9 cellular contexts compared by ENCODE assay signal in genomic region chr20:44618318-44618731, GRCh38. TPM values are rescaled to one million over a fixed set of nuclear protein-coding genes. Genes with fewer than 3 reads are reported as not detected.
DNase-seq lines count a peak whose midpoint lies in the region; ATAC-seq and TF ChIP-seq lines count a peak whose summit lies in the region.
"Had no signal": no experiment of that assay in that cellular context is flagged by ENCODE, and none has a peak within 500 bp of the region (broad histone marks: within the 10 kb centered on the region; RNA-seq: fewer than 3 reads in every experiment).

No MANE protein-coding gene starts in this region.

- H3K27ac Mint-ChIP-seq in CD4-positive, CD25-positive, alpha-beta regulatory T cell: peak overlapping the region; percentile 92 to 95 (median 95)
- peak overlapping the region; percentile 73 for H3K27ac Mint-ChIP-seq in activated naive CD8-positive, alpha-beta T cell treated with anti-CD3 and anti-CD28 coated beads, Interleukin-2, amount 10 ng/mL, durations not matched to agents 7 days and 5 days
- no peak overlapping the region for H3K27ac Mint-ChIP-seq in WTC11

- H2AFZ ChIP-seq in osteoblast (ENCODE audit: low read length): no peak overlapping the region

- H3K9me3 ChIP-seq in CD4-positive, CD25-positive, alpha-beta regulatory T cell (ENCODE audit: control insufficient read depth in 2 of 2, low read length in 2 of 2): no peaks in the 10 kb centered on the region
- H3K9me3 ChIP-seq in RWPE2 (ENCODE audit: severe bottlenecking) (no peaks in the 10 kb centered on the region), osteoblast (ENCODE audit: low read depth, low read length) (peaks cover 5% of the 10 kb centered on the region)

- peaks cover 4% of the 10 kb centered on the region for H3K79me2 ChIP-seq in osteoblast (ENCODE audit: insufficient read depth, low read length)

- no peaks in the 10 kb centered on the region for H3K27me3 Mint-ChIP-seq in CD4-positive, CD25-positive, alpha-beta regulatory T cell
- H3K27me3 Mint-ChIP-seq in activated naive CD8-positive, alpha-beta T cell treated with anti-CD3 and anti-CD28 coated beads, Interleukin-2, amount 10 ng/mL, durations not matched to agents 7 days and 5 days: no peaks in the 10 kb centered on the region
- peaks cover 95% of the 10 kb centered on the region for H3K27me3 Mint-ChIP-seq in WTC11 (ENCODE audit: low read depth)

- ATAC-seq in CD4-positive, CD25-positive, alpha-beta regulatory T cell (ENCODE audit: low read depth in 2 of 2): peak; percentile 54 to 77
- ATAC-seq in RWPE2 (ENCODE audit: low read depth): no peak
- peak; percentile 48 for ATAC-seq in activated naive CD8-positive, alpha-beta T cell treated with anti-CD3 and anti-CD28 coated beads, Interleukin-2, amount 10 ng/mL, durations not matched to agents 7 days and 5 days (ENCODE audit: low read depth)
- ATAC-seq in WTC11: no peak
- ATAC-seq in GM19351 (IDR thresholded peaks at IDR 0.05; ENCODE audit: unreplicated experiment): no peak

- peaks cover 36% of the 10 kb centered on the region for H3K36me3 ChIP-seq in CD4-positive, CD25-positive, alpha-beta regulatory T cell (ENCODE audit: control insufficient read depth, insufficient read depth, low read length)
- H3K36me3 ChIP-seq in RWPE2 (ENCODE audit: low read depth) (peaks cover 45% of the 10 kb centered on the region), osteoblast (ENCODE audit: insufficient read depth, low read length) (peaks cover 62% of the 10 kb centered on the region), H7 (replicated peaks; ENCODE audit: control insufficient read depth, insufficient read depth, low read length) (peaks cover 3% of the 10 kb centered on the region)

- H3K4me2 ChIP-seq in osteoblast (ENCODE audit: insufficient read depth, low read length): no peak overlapping the region

- peaks cover 42% of the 10 kb centered on the region for H3K36me3 Mint-ChIP-seq in CD4-positive, CD25-positive, alpha-beta regulatory T cell
- peaks cover 57% of the 10 kb centered on the region for H3K36me3 Mint-ChIP-seq in activated naive CD8-positive, alpha-beta T cell treated with anti-CD3 and anti-CD28 coated beads, Interleukin-2, amount 10 ng/mL, durations not matched to agents 7 days and 5 days
- H3K36me3 Mint-ChIP-seq in WTC11: peaks cover 65% of the 10 kb centered on the region

- no peaks in the 10 kb centered on the region for H3K27me3 ChIP-seq in CD4-positive, CD25-positive, alpha-beta regulatory T cell (ENCODE audit: control insufficient read depth, insufficient read depth, low read length)
- H3K27me3 ChIP-seq in RWPE2 (ENCODE audit: insufficient read depth, poor library complexity, severe bottlenecking) (no peaks in the 10 kb centered on the region), osteoblast (ENCODE audit: insufficient read depth, low read length) (no peaks in the 10 kb centered on the region), H7 (ENCODE audit: control insufficient read depth, insufficient read depth, low read length) (peaks cover 27% of the 10 kb centered on the region)

- TF ChIP-seq CTCF in RWPE2 (IDR thresholded peaks at IDR 0.05; ENCODE audit: poor library complexity, severe bottlenecking) (no peak), osteoblast (IDR thresholded peaks at IDR 0.05; ENCODE audit: extremely low read depth, low read depth, low read length) (no peak), WTC11 (IDR thresholded peaks at IDR 0.05) (no peak)

- DNase-seq in CD4-positive, CD25-positive, alpha-beta regulatory T cell: peak; percentile 4 to 42 (median 20)
- DNase-seq in RWPE2 (ENCODE audit: low spot score) (peak; percentile 76), osteoblast (ENCODE audit: insufficient read length, low spot score, missing footprints) (peak; percentile 26), WTC11 (ENCODE audit: low spot score) (no peak), H7 (no peak), NCI-H345 treated with DMSO at 0.1 percent for 48 hours (lab: John Stamatoyannopoulos, UW; ENCODE audit: unreplicated experiment) (no peak)
- DNase-seq in activated naive CD8-positive, alpha-beta T cell treated with anti-CD3 and anti-CD28 coated beads, Interleukin-2, amount 10 ng/mL, durations not matched to agents 7 days and 5 days: no peak

- H3K4me3 Mint-ChIP-seq in CD4-positive, CD25-positive, alpha-beta regulatory T cell: peak overlapping the region in 3 of 4 donors; percentile 44 to 71 (median 53)
- H3K4me3 Mint-ChIP-seq in activated naive CD8-positive, alpha-beta T cell treated with anti-CD3 and anti-CD28 coated beads, Interleukin-2, amount 10 ng/mL, durations not matched to agents 7 days and 5 days: no peak overlapping the region
- H3K4me3 Mint-ChIP-seq in WTC11: no peak overlapping the region

- peaks cover 6% of the 10 kb centered on the region for H4K20me1 ChIP-seq in osteoblast (ENCODE audit: insufficient read depth, low read length)

- H3K27ac ChIP-seq in CD4-positive, CD25-positive, alpha-beta regulatory T cell (ENCODE audit: insufficient read depth, low read length, poor library complexity, severe bottlenecking): peak overlapping the region; percentile 41
- no peak overlapping the region for H3K27ac ChIP-seq in RWPE2 (ENCODE audit: poor library complexity, severe bottlenecking)
- H3K27ac ChIP-seq in osteoblast (ENCODE audit: low read depth, low read length): no peak overlapping the region
- H3K27ac ChIP-seq: HL-60 had no signal

- CTCF ChIA-PET in WTC11 (lab: Charles Lee): interaction anchor here (0.9 to 2.7 kb wide), 4 partner anchors 15 to 65 kb away, joined by 3 to 13 read pairs (median 4); no protein-coding TSS in a partner anchor

- H3K4me1 ChIP-seq in CD4-positive, CD25-positive, alpha-beta regulatory T cell (ENCODE audit: control insufficient read depth, insufficient read depth, low read length, poor library complexity, severe bottlenecking): peaks cover 32% of the 10 kb centered on the region
- H3K4me1 ChIP-seq in RWPE2 (ENCODE audit: insufficient read depth, poor library complexity, severe bottlenecking) (no peaks in the 10 kb centered on the region), osteoblast (ENCODE audit: insufficient read depth, low read length) (no peaks in the 10 kb centered on the region)

- H3K4me3 ChIP-seq in CD4-positive, CD25-positive, alpha-beta regulatory T cell (ENCODE audit: low read depth, low read length): peak overlapping the region; percentile 37
- H3K4me3 ChIP-seq in RWPE2 (ENCODE audit: severe bottlenecking): no peak overlapping the region
- no peak overlapping the region for H3K4me3 ChIP-seq in osteoblast (ENCODE audit: insufficient read depth, low read length)
- H3K4me3 ChIP-seq in H7 (ENCODE audit: insufficient read depth, low read depth, low read length): no peak overlapping the region

- H3K4me1 Mint-ChIP-seq in CD4-positive, CD25-positive, alpha-beta regulatory T cell: peaks cover 6 to 55% (median 27%) of the 10 kb centered on the region in 4 donors
- peaks cover 27% of the 10 kb centered on the region for H3K4me1 Mint-ChIP-seq in activated naive CD8-positive, alpha-beta T cell treated with anti-CD3 and anti-CD28 coated beads, Interleukin-2, amount 10 ng/mL, durations not matched to agents 7 days and 5 days
- H3K4me1 Mint-ChIP-seq in WTC11: peaks cover 36% of the 10 kb centered on the region

- peaks cover 0 to 1% (median 0%) of the 10 kb centered on the region in 7 donors for H3K9me3 Mint-ChIP-seq in CD4-positive, CD25-positive, alpha-beta regulatory T cell
- H3K9me3 Mint-ChIP-seq in activated naive CD8-positive, alpha-beta T cell treated with anti-CD3 and anti-CD28 coated beads, Interleukin-2, amount 10 ng/mL, durations not matched to agents 7 days and 5 days: no peaks in the 10 kb centered on the region
- H3K9me3 Mint-ChIP-seq in WTC11: no peaks in the 10 kb centered on the region

- POLR2A ChIA-PET in activated naive CD8-positive, alpha-beta T cell treated with anti-CD3 and anti-CD28 coated beads, Interleukin-2, amount 10 ng/mL, durations not matched to agents 7 days and 5 days (lab: Charles Lee): interaction anchor here (0.6 to 2.6 kb wide), 2 partner anchors 27 to 255 kb away, joined by 3 to 9 read pairs; no protein-coding TSS in a partner anchor
- POLR2A ChIA-PET in WTC11 (lab: Charles Lee): no interaction called here

TF ChIP-seq in WTC11, 78 proteins besides CTCF, POLR2A, EP300 and RAD21 (continues in another document):
- TF ChIP-seq ZNF219 (CRISPR knock-in tag; IDR thresholded peaks at IDR 0.05; ENCODE audit: borderline replicate concordance): no peak
- TF ChIP-seq PRRX2 (CRISPR knock-in tag; IDR thresholded peaks at IDR 0.05): no peak
- no peak for TF ChIP-seq OVOL2 (CRISPR knock-in tag; IDR thresholded peaks at IDR 0.05; ENCODE audit: borderline replicate concordance)
- no peak for TF ChIP-seq FOXK1 (CRISPR knock-in tag; IDR thresholded peaks at IDR 0.05)
- TF ChIP-seq ZNF121 (CRISPR knock-in tag; IDR thresholded peaks at IDR 0.05): no peak
- TF ChIP-seq SMAD4 (CRISPR knock-in tag; IDR thresholded peaks at IDR 0.05): no peak
- TF ChIP-seq, protein P1, sequence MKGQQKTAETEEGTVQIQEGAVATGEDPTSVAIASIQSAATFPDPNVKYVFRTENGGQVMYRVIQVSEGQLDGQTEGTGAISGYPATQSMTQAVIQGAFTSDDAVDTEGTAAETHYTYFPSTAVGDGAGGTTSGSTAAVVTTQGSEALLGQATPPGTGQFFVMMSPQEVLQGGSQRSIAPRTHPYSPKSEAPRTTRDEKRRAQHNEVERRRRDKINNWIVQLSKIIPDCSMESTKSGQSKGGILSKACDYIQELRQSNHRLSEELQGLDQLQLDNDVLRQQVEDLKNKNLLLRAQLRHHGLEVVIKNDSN (CRISPR knock-in tag; IDR thresholded peaks at IDR 0.05): no peak

RNA-seq across cellular contexts. Expression of gene ADA, which starts 33.2 kb away (rescaled TPM):
- 39.6 TPM for total RNA-seq in CD4-positive, CD25-positive, alpha-beta regulatory T cell
- 10 to 100 TPM; 28.1 to 41.3 (median 37.4) TPM for polyA plus RNA-seq in CD4-positive, CD25-positive, alpha-beta regulatory T cell
- total RNA-seq in activated naive CD8-positive, alpha-beta T cell treated with anti-CD3 and anti-CD28 coated beads, Interleukin-2, amount 10 ng/mL, durations not matched to agents 7 days and 5 days: 10 to 100 TPM; 90.4 to 98.8 TPM
- total RNA-seq in osteoblast (15.9 and 37.1 TPM in 2 replicates), WTC11 (2021) (19.7 to 29.2 TPM (median 25.3 TPM) in 3 replicates)
- 14.9 and 18.9 TPM in 2 replicates for total RNA-seq in H7 (2014; rRNA removed; shearing (Covaris generic))

RNA-seq across cellular contexts. Expression of gene PKIG, which starts 35.9 kb away (rescaled TPM):
- 0.44 TPM for total RNA-seq in CD4-positive, CD25-positive, alpha-beta regulatory T cell
- polyA plus RNA-seq in CD4-positive, CD25-positive, alpha-beta regulatory T cell: 1 to 10 TPM in 3 of 4 donors, under 1 TPM in 1; 0.73 to 1.6 (median 1.1) TPM
- total RNA-seq in activated naive CD8-positive, alpha-beta T cell treated with anti-CD3 and anti-CD28 coated beads, Interleukin-2, amount 10 ng/mL, durations not matched to agents 7 days and 5 days: 1 to 10 TPM; 2.5 to 3.1 TPM
- total RNA-seq in osteoblast: 94.6 and 107 TPM in 2 replicates
- total RNA-seq in WTC11 (2021): 22.7 to 28.1 TPM (median 24.4 TPM) in 3 replicates
- 40.8 and 76.2 TPM in 2 replicates for total RNA-seq in H7 (2014; rRNA removed; shearing (Covaris generic))

Comparison
In these comparisons a context has a peak if more than half of its experiments do, and no peak if none do; other contexts are left out.
1. ATAC-seq: peak in CD4-positive, CD25-positive, alpha-beta regulatory T cell (2 of 2) and activated naive CD8-positive, alpha-beta T cell treated with anti-CD3 and anti-CD28 coated beads, Interleukin-2, amount 10 ng/mL, durations not matched to agents 7 days and 5 days (single experiment); none in RWPE2 (single experiment), WTC11 (single experiment) and GM19351 (single experiment).
2. DNase-seq: peak in CD4-positive, CD25-positive, alpha-beta regulatory T cell (3 of 3), RWPE2 (single experiment) and osteoblast (single experiment); none in activated naive CD8-positive, alpha-beta T cell treated with anti-CD3 and anti-CD28 coated beads, Interleukin-2, amount 10 ng/mL, durations not matched to agents 7 days and 5 days (single experiment), WTC11 (single experiment), H7 (single experiment) and NCI-H345 treated with DMSO at 0.1 percent for 48 hours (single experiment).
3. H3K4me3 Mint-ChIP-seq: peak in CD4-positive, CD25-positive, alpha-beta regulatory T cell (3 of 4); none in activated naive CD8-positive, alpha-beta T cell treated with anti-CD3 and anti-CD28 coated beads, Interleukin-2, amount 10 ng/mL, durations not matched to agents 7 days and 5 days (single experiment) and WTC11 (single experiment).